11 cellular contexts compared by ENCODE assay signal in the genomic region with DNA sequence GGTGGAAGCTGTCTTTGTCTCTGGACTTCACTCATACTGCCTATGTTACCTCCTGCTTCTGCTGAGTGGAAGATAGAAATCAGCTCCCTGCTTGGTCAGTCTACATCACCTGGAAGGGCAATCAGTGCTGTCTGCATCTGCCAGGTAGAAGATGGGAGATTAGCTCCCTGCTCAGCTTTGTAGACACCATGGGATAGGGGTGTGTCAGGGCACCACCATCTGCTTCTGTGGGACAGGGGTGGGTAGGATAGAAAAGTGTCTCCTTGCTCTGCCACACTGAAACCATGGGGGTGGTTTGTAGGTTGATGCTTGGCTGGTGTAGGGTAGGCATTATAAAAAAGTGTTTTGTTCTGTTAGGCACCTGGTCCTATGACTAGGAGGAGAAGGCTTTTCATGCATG. TPM values are rescaled to one million over a fixed set of nuclear protein-coding genes. Genes with fewer than 3 reads are reported as not detected.
"Had no signal": no experiment of that assay in that cellular context is flagged by ENCODE, and none has a peak within 500 bp of the region (broad histone marks: within the 10 kb centered on the region; RNA-seq: fewer than 3 reads in every experiment).

No MANE protein-coding gene starts in this region.

- ATAC-seq: HCT116, HepG2 had no signal

- H2AFZ ChIP-seq: GM23248 had no signal

- H3K9me3 ChIP-seq: HAP-1 had no signal

- H3K27me3 Mint-ChIP-seq: IgD-negative memory B cell had no signal

- H3K27ac Mint-ChIP-seq: HFFc6, IgD-negative memory B cell had no signal

- H3K4me3 ChIP-seq: GM23248, HAP-1 had no signal

- DNase-seq: GM23248, GOT3, H7, HFFc6 had no signal

- H3K4me3 Mint-ChIP-seq: HFFc6, IgD-negative memory B cell had no signal

- H3K9ac ChIP-seq: GM23248 had no signal

- H3K36me3 Mint-ChIP-seq: IgD-negative memory B cell had no signal

- H3K36me3 ChIP-seq: HAP-1 had no signal

- H3K4me1 Mint-ChIP-seq: IgD-negative memory B cell had no signal

- H3K9me3 Mint-ChIP-seq: HFFc6, IgD-negative memory B cell had no signal

- H3K4me1 ChIP-seq: HAP-1 had no signal

- H3K27ac ChIP-seq: GM23248, HL-60 had no signal

RNA-seq across cellular contexts. Expression of a gene that starts 34.1 kb away (rescaled TPM):
- total RNA-seq: GM23248, H4, H7, HepG2, HT1080 had no signal
- polyA plus RNA-seq: GM23248, HepG2, IgD-negative memory B cell had no signal
